31 cellular contexts compared by ENCODE assay signal in genomic region chr2:100986157-100986556, GRCh38.
"Had no signal": no experiment of that assay in that cellular context is flagged by ENCODE, and none has a peak within 500 bp of the region (broad histone marks: within the 10 kb centered on the region; RNA-seq: fewer than 3 reads in every experiment).

No MANE protein-coding gene starts in this region.

- H3K4me1 Mint-ChIP-seq: activated B cell treated with CpG ODN at 0.5 μM for 24 hours, endodermal cell had no signal

- H3K4me3 ChIP-seq: ascending aorta, breast epithelium, cardiac muscle cell, colonic mucosa, heart left ventricle had no signal

- H3K4me1 ChIP-seq: breast epithelium, colonic mucosa had no signal

- ATAC-seq: activated CD4-positive, CD25-positive, alpha-beta regulatory T cell treated with anti-CD3 and anti-CD28 coated beads, Interleukin-2, amount 50 U/mL, for 24 hours; activated CD8-positive, alpha-beta T cell treated with anti-CD3 and anti-CD28 coated beads for 36 hours; activated naive CD4-positive, alpha-beta T cell treated with anti-CD3 and anti-CD28 coated beads, Interleukin-2, amount 50 U/mL, for 72 hours; activated T-cell treated with anti-CD3 and anti-CD28 coated beads, Interleukin-2, amount 50 U/mL, for 4 hours; activated T-helper 17 cell treated with anti-CD3 and anti-CD28 coated beads, Interleukin-2, amount 50 U/mL, for 72 hours; esophagus mucosa; heart left ventricle; T-helper 17 cell had no signal

- H3K9me3 Mint-ChIP-seq: activated B cell treated with CpG ODN at 0.5 μM for 24 hours; activated CD8-positive, alpha-beta T cell treated with anti-CD3 and anti-CD28 coated beads for 36 hours; activated naive CD4-positive, alpha-beta T cell treated with anti-CD3 and anti-CD28 coated beads for 36 hours; activated naive CD4-positive, alpha-beta T cell treated with anti-CD3 and anti-CD28 coated beads, Interleukin-2, amount 50 U/mL, for 72 hours; activated naive CD8-positive, alpha-beta T cell treated with anti-CD3 and anti-CD28 coated beads, Interleukin-2, amount 10 ng/mL, durations not matched to agents 7 days and 5 days; activated T-cell treated with anti-CD3 and anti-CD28 coated beads, Interleukin-2, amount 50 U/mL, for 4 hours; activated T-helper 17 cell treated with anti-CD3 and anti-CD28 coated beads, Interleukin-2, amount 50 U/mL, for 72 hours; brain; endodermal cell; T-helper 2 cell treated with Interferon-gamma antibody and Interleukin-4, amounts not matched to agents 5 μg/mL and 100 μg/mL, for 36 hours had no signal

- H3K27me3 Mint-ChIP-seq: activated CD8-positive, alpha-beta T cell treated with anti-CD3 and anti-CD28 coated beads for 36 hours; activated naive CD8-positive, alpha-beta T cell treated with anti-CD3 and anti-CD28 coated beads, Interleukin-2, amount 10 ng/mL, durations not matched to agents 7 days and 5 days; activated T-helper 17 cell treated with anti-CD3 and anti-CD28 coated beads, Interleukin-2, amount 50 U/mL, for 72 hours; brain had no signal

- H3K36me3 Mint-ChIP-seq: activated naive CD4-positive, alpha-beta T cell treated with anti-CD3 and anti-CD28 coated beads, Interleukin-2, amount 50 U/mL, for 72 hours; activated naive CD8-positive, alpha-beta T cell treated with anti-CD3 and anti-CD28 coated beads, Interleukin-2, amount 10 ng/mL, durations not matched to agents 7 days and 5 days; brain had no signal

- DNase-seq: activated B cell treated with CpG ODN at 0.5 μM for 24 hours; activated CD4-positive, alpha-beta T cell treated with anti-CD3 and anti-CD28 coated beads for 48 hours; activated CD4-positive, alpha-beta T cell treated with anti-CD3 and anti-CD28 coated beads, Interleukin-2, amount 50 U/mL, for 1 hour; activated CD4-positive, alpha-beta T cell treated with anti-CD3 and anti-CD28 coated beads, Interleukin-2, amount 50 U/mL, for 48 hours; activated CD8-positive, alpha-beta memory T cell treated with anti-CD3 and anti-CD28 coated beads for 24 hours; activated CD8-positive, alpha-beta T cell treated with anti-CD3 and anti-CD28 coated beads for 36 hours; activated effector memory CD4-positive, alpha-beta T cell treated with anti-CD3 and anti-CD28 coated beads, Interleukin-2, amount 50 U/mL, for 16 hours; activated naive CD4-positive, alpha-beta T cell treated with anti-CD3 and anti-CD28 coated beads for 36 hours; activated naive CD8-positive, alpha-beta T cell treated with anti-CD3 and anti-CD28 coated beads, Interleukin-2, amount 10 ng/mL, durations not matched to agents 7 days and 5 days; activated T-cell treated with anti-CD3 and anti-CD28 coated beads, Interleukin-2, amount 50 U/mL, for 4 hours; central memory CD4-positive, alpha-beta T cell; cerebellar nuclear complex; colonic mucosa; effector CD8-positive, alpha-beta T cell; endodermal cell; foreskin fibroblast; heart left ventricle; T-helper 1 cell; T-helper 17 cell; T1000; WERI-Rb-1 had no signal

- H3K27ac ChIP-seq: ascending aorta, breast epithelium, cardiac muscle cell, colonic mucosa, heart left ventricle, WERI-Rb-1 had no signal

- H3K27ac Mint-ChIP-seq: activated B cell treated with CpG ODN at 0.5 μM for 24 hours; activated CD8-positive, alpha-beta T cell treated with anti-CD3 and anti-CD28 coated beads for 36 hours; activated naive CD4-positive, alpha-beta T cell treated with anti-CD3 and anti-CD28 coated beads for 36 hours; activated naive CD4-positive, alpha-beta T cell treated with anti-CD3 and anti-CD28 coated beads, Interleukin-2, amount 50 U/mL, for 72 hours; activated naive CD8-positive, alpha-beta T cell treated with anti-CD3 and anti-CD28 coated beads, Interleukin-2, amount 10 ng/mL, durations not matched to agents 7 days and 5 days; activated T-helper 17 cell treated with anti-CD3 and anti-CD28 coated beads, Interleukin-2, amount 50 U/mL, for 72 hours; brain; endodermal cell; T-helper 17 cell; T-helper 2 cell treated with Interferon-gamma antibody and Interleukin-4, amounts not matched to agents 5 μg/mL and 100 μg/mL, for 36 hours had no signal

- H3K36me3 ChIP-seq: breast epithelium, cardiac muscle cell, colonic mucosa, WERI-Rb-1 had no signal

- H3K4me3 Mint-ChIP-seq: activated B cell treated with CpG ODN at 0.5 μM for 24 hours; activated CD8-positive, alpha-beta T cell treated with anti-CD3 and anti-CD28 coated beads for 36 hours; activated naive CD4-positive, alpha-beta T cell treated with anti-CD3 and anti-CD28 coated beads for 36 hours; activated naive CD8-positive, alpha-beta T cell treated with anti-CD3 and anti-CD28 coated beads, Interleukin-2, amount 10 ng/mL, durations not matched to agents 7 days and 5 days; activated T-cell treated with anti-CD3 and anti-CD28 coated beads, Interleukin-2, amount 50 U/mL, for 4 hours; activated T-helper 17 cell treated with anti-CD3 and anti-CD28 coated beads, Interleukin-2, amount 50 U/mL, for 72 hours; brain; endodermal cell; T-helper 17 cell; T-helper 2 cell treated with Interferon-gamma antibody and Interleukin-4, amounts not matched to agents 5 μg/mL and 100 μg/mL, for 36 hours had no signal

- H3K27me3 ChIP-seq: ascending aorta, breast epithelium, cardiac muscle cell, colonic mucosa, heart left ventricle had no signal

- H3K9me3 ChIP-seq: ascending aorta, breast epithelium, colonic mucosa, heart left ventricle had no signal

- FAIRE-seq: frontal cortex had no signal
